8 cellular contexts compared by ENCODE assay signal in the genomic region with DNA sequence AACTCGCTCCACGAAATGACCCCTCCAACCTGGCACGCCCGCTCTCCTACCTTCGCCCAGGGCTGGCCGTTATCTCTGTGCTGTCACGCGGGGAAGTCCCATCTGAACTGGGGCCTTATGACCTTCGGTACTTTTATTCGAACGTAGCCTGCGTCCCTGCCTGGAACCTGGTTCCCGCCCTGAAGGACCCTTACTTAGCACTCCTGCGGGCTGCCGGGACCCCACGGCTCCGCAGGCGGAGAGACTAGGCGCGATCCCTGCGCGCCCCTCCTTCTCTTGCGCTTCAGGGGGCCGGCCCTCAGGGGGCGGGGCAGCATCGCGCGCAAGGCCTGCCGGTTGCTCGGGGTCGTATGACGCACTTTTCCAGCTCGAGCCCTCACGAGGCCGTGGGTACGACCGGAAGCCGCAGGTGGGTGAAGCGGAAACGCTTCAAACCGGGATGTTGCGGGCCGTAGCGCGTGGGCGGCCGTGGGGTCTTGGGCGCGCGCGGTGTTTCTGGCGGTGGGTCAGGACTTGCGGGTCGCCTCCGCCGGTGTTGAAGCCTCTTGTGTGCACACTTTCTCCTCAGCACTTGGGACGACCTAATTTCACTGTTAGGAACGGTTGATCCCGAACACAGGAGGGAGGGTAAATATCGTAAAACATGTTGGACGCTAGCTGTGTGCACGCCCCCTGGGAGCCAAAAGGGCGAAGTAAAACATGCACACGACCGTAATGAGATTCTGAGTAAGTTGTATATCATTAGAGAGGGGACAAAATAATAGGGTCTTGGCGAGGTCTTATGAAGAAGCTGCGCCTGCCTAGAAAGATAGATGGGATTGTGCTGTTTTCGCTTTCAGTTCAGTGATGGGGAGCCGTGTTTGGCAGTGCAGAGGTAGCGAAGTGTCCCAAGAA. TPM values are rescaled to one million over a fixed set of nuclear protein-coding genes. Genes with fewer than 3 reads are reported as not detected.
DNase-seq lines count a peak whose midpoint lies in the region; ATAC-seq and TF ChIP-seq lines count a peak whose summit lies in the region.

A gene (plus strand): TSS at position 325 of the 894 bp plus-strand sequence. CDS start 6,991 bp downstream, outside the sequence.
A gene with protein sequence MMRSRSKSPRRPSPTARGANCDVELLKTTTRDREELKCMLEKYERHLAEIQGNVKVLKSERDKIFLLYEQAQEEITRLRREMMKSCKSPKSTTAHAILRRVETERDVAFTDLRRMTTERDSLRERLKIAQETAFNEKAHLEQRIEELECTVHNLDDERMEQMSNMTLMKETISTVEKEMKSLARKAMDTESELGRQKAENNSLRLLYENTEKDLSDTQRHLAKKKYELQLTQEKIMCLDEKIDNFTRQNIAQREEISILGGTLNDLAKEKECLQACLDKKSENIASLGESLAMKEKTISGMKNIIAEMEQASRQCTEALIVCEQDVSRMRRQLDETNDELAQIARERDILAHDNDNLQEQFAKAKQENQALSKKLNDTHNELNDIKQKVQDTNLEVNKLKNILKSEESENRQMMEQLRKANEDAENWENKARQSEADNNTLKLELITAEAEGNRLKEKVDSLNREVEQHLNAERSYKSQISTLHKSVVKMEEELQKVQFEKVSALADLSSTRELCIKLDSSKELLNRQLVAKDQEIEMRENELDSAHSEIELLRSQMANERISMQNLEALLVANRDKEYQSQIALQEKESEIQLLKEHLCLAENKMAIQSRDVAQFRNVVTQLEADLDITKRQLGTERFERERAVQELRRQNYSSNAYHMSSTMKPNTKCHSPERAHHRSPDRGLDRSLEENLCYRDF (minus strand): TSS at position 300 of the 894 bp plus-strand sequence. CDS start 45,503 bp downstream, outside the sequence.

- TF ChIP-seq CTCF in C4-2B (conservative IDR thresholded peaks at IDR 0.05) = peak; percentile 37
- no peak for TF ChIP-seq CTCF in left lung (IDR thresholded peaks at IDR 0.05)

- H3K9me3 ChIP-seq in left lung = no peaks in the 10 kb centered on the region

- peak; percentile 80 to 97 for DNase-seq in NCI-H526 (lab: John Stamatoyannopoulos, UW)
- peak; percentile 87 for DNase-seq in activated CD4-positive, alpha-beta T cell treated with anti-CD3 and anti-CD28 coated beads, Interleukin-2, amount 50 U/mL, for 1 hour
- peak; percentile 83 for DNase-seq in dedifferentiated amniotic fluid mesenchymal stem cell (ENCODE audit: extremely low spot score)
- DNase-seq in left lung = peak; percentile 94 to 95
- peak; percentile 85 to 89 for DNase-seq in stimulated activated CD4-positive, alpha-beta T cell treated with anti-CD3 and anti-CD28 coated beads, Interleukin-2, amount 100 ng/mL, for 48 hours

- H3K4me1 ChIP-seq in left lung = peaks cover 6 to 36% of the 10 kb centered on the region in 2 donors

- no peaks in the 10 kb centered on the region for H3K27me3 ChIP-seq in left lung

- peak; percentile 98 for ATAC-seq in GM19328 (IDR thresholded peaks at IDR 0.05; ENCODE audit: unreplicated experiment)
- peak; percentile 90 for ATAC-seq in HG03469 (IDR thresholded peaks at IDR 0.05; ENCODE audit: unreplicated experiment)
- peak; percentile 99 for ATAC-seq in left lung

- intact Hi-C loops in left lung (cut with DNase I) = no loop called here

- peaks cover 0 to 11% of the 10 kb centered on the region in 2 donors for H3K36me3 ChIP-seq in left lung

- peak within 1 kb of the TSS; percentile 84 for H3K27ac ChIP-seq in C4-2B
- peak within 1 kb of the TSS; percentile 82 to 86 for H3K27ac ChIP-seq in left lung

- H3K4me3 ChIP-seq in left lung = peak within 1 kb of the TSS; percentile 59 to 71

RNA-seq across cellular contexts. Expression of the first gene that starts in this region (rescaled TPM):
- 1 to 10 TPM; 5.6 to 7.2 TPM for total RNA-seq in left lung

RNA-seq across cellular contexts. Expression of the second gene that starts in this region (rescaled TPM):
- total RNA-seq in left lung = 1 to 10 TPM; 3.7 to 8.4 TPM

Comparison
In these comparisons a context has a peak if more than half of its experiments do, and no peak if none do; other contexts are left out.
1. Peak in every context shown above with its lines: DNase-seq, ATAC-seq, H3K4me3 ChIP-seq and H3K27ac ChIP-seq.